8 cellular contexts compared by ENCODE assay signal in the genomic region with DNA sequence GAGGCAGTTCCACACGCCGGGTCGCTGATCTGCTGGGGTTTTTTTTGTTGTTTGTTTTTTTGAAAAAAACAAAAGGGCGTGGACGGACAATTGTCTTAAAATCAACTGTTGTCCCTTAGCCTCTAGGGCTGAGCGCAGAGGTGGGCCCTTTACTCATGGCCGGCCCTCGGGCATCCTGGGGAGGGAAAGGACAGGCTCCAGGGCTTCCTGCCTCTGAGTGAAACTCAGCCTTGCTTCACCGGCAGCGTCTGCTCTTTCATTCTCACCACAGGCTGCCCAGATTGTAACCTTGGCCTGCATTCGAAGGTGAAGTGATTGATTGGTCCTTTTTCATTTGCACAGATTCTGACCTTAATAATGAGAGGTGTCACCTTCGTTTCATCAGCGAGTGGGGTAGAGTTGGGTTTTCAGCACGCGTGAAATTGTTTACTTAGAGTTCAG.
DNase-seq lines count a peak whose midpoint lies in the region; ATAC-seq and TF ChIP-seq lines count a peak whose summit lies in the region.

No MANE protein-coding gene starts in this region.

- DNase-seq in EH (ENCODE audit: low read depth) = peak; percentile 68
- DNase-seq in astrocyte of the cerebellum (ENCODE audit: low read depth) = no peak
- DNase-seq in iPS-NIHi11 (ENCODE audit: low spot score) = peak; percentile 66
- DNase-seq in GF-D8 (lab: John Stamatoyannopoulos, UW) = no peak

- TF ChIP-seq CTCF in astrocyte of the cerebellum (IDR thresholded peaks at IDR 0.05; ENCODE audit: low read depth, low read length, missing control alignments) = no peak

- in situ Hi-C loops in astrocyte of the cerebellum (cut with HindIII; ENCODE audit: low sequenced_read_pairs) = no loop called here

- H3K27ac ChIP-seq in skin epidermis = peak overlapping the region; percentile 12 to 99 (median 98)

- ATAC-seq in GM19455 (IDR thresholded peaks at IDR 0.05; ENCODE audit: unreplicated experiment) (peak; percentile 46), HG03521 (IDR thresholded peaks at IDR 0.05; ENCODE audit: unreplicated experiment) (peak; percentile 32)

- peak; percentile 29; the same call in 1 of the 2 replicates for TF ChIP-seq POLR2A in Raji (IDR thresholded peaks at IDR 0.05; ENCODE audit: insufficient read depth, low read depth, low read length)

- H3K4me3 ChIP-seq in astrocyte of the cerebellum (ENCODE audit: low read depth, low read length) (peak overlapping the region; percentile 67), skin epidermis (peak overlapping the region; percentile 73 to 99 (median 88))

Comparison
In these comparisons a context has a peak if more than half of its experiments do, and no peak if none do; other contexts are left out.
1. DNase-seq: peak in EH (single experiment) and iPS-NIHi11 (single experiment); none in astrocyte of the cerebellum (single experiment) and GF-D8 (single experiment).